In the genomic region with DNA sequence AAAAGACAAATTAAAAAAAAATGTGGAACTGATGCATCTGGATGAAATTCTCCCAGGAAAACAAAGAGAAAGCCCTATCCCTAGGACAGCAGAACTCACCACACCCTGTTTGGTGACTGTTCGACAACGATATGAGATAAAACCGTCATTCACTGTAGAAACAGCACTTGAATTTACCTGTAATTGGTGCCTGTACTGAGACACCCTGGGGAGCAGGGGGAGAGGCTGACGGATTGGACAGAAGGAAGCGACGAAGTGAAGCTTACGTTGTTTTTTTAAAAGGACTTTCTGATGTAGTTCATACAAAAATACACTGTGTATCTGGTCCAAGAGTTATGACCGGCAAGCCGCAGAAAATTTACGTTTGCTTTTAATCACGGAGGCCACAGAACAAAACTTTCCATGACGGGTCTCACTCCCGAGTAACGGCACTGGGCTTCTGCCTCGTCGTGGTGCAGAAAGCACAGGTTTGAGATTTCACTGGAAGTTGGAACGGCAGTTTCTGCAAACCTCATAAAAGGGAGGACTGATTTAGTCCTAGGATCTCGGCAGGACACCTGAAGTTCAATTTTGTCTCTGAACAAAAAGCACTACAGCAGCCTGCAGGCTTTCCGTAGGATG, we compare ENCODE assay signal across 1 cellular context.
TF ChIP-seq lines count a peak whose summit lies in the region.

No MANE protein-coding gene starts in this region.

TF ChIP-seq in H1, 55 proteins besides CTCF, POLR2A, EP300 and RAD21:
- no peak for TF ChIP-seq MAFK (IDR thresholded peaks at IDR 0.05; ENCODE audit: low read depth, low read length)
- TF ChIP-seq TEAD4 (IDR thresholded peaks at IDR 0.05; ENCODE audit: low read depth, low read length): no peak
- TF ChIP-seq SP4 (IDR thresholded peaks at IDR 0.05; ENCODE audit: low read length): no peak
- TF ChIP-seq SUZ12 (IDR thresholded peaks at IDR 0.05; ENCODE audit: low read length): no peak
- no peak for TF ChIP-seq NRF1 (IDR thresholded peaks at IDR 0.05; ENCODE audit: low read depth, low read length)
- TF ChIP-seq CBX5 (IDR thresholded peaks at IDR 0.05; ENCODE audit: low read depth, low read length): no peak
- TF ChIP-seq POLR2AphosphoS5 (IDR thresholded peaks at IDR 0.05; ENCODE audit: low read depth, low read length): no peak
- TF ChIP-seq SRF (IDR thresholded peaks at IDR 0.05; ENCODE audit: low read depth, low read length): no peak
- no peak for TF ChIP-seq TCF12 (IDR thresholded peaks at IDR 0.05; ENCODE audit: low read depth, low read length)
- no peak for TF ChIP-seq CTBP2 (IDR thresholded peaks at IDR 0.05; ENCODE audit: borderline replicate concordance, insufficient read depth, insufficient read length, low read length)
- TF ChIP-seq CBX8 (IDR thresholded peaks at IDR 0.05; ENCODE audit: borderline replicate concordance, low read depth, low read length): no peak
- no peak for TF ChIP-seq KDM5A (IDR thresholded peaks at IDR 0.05; ENCODE audit: low read length)
- no peak for TF ChIP-seq EGR1 (IDR thresholded peaks at IDR 0.05; ENCODE audit: borderline replicate concordance, low read depth, low read length)
- no peak for TF ChIP-seq EZH2 (IDR thresholded peaks at IDR 0.05; ENCODE audit: low read depth, low read length, severe bottlenecking)
- no peak for TF ChIP-seq HDAC6 (IDR thresholded peaks at IDR 0.05; ENCODE audit: low read depth, low read length)
